ENCODE assay signal across 1 cellular context in genomic region chr4:38822748-38823303, GRCh38.
TF ChIP-seq lines count a peak whose summit lies in the region.

No MANE protein-coding gene starts in this region.

TF ChIP-seq in K562, 482 proteins besides CTCF, POLR2A, EP300 and RAD21:
- TF ChIP-seq ZNF444 (CRISPR knock-in tag; IDR thresholded peaks at IDR 0.05) (no peak), ZNF431 (CRISPR knock-in tag; IDR thresholded peaks at IDR 0.05) (peak; percentile 84), ZNF766 (CRISPR knock-in tag; conservative IDR thresholded peaks at IDR 0.05) (peak; percentile 84), ATF3 (IDR thresholded peaks at IDR 0.05) (peak; percentile 64; the same call in 1 of the 2 replicates), ATF3 (CRISPR knock-in tag; conservative IDR thresholded peaks at IDR 0.05) (no peak), ZFP1 (CRISPR knock-in tag; IDR thresholded peaks at IDR 0.05) (no peak), CEBPG (CRISPR knock-in tag; IDR thresholded peaks at IDR 0.05) (peak; percentile 20; the same call in 1 of the 2 replicates), CEBPG (tag; conservative IDR thresholded peaks at IDR 0.05 in 1 of 2, IDR thresholded peaks at IDR 0.05 in 1 of 2) (peak in 1 of 2 experiments; percentile 41; a peak in 1 of 4 replicates), CEBPB (tag; IDR thresholded peaks at IDR 0.05) (peak; percentile 55; the same call in 1 of the 2 replicates), TRIM24 (IDR thresholded peaks at IDR 0.05) (0 out of 4 replicates have a peak, but pooled peaks of 1 of the 2 experiments have one; percentile 17)
